17 cellular contexts compared by ENCODE assay signal in the genomic region with DNA sequence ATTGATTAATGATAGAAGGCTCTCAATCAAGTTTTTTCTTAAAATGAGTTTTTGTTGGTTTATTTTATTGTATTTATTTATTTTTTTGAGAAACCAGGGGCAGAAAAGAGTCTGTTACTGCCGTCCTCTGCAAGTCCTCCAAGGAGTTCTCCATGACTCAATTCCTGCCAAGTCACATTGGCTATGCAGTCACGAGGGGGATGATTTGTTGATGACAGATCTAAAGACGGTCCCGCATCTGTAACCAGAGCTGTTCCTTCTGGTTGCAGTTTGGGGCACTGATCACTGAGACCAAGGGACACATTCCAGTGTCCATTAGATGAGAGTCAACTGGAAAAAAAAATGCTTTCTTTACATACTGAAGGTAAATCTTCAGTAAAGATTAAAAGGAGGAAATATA. TPM values are rescaled to one million over a fixed set of nuclear protein-coding genes. Genes with fewer than 3 reads are reported as not detected.
DNase-seq lines count a peak whose midpoint lies in the region; ATAC-seq lines count a peak whose summit lies in the region.
"Had no signal": no experiment of that assay in that cellular context is flagged by ENCODE, and none has a peak within 500 bp of the region (broad histone marks: within the 10 kb centered on the region; RNA-seq: fewer than 3 reads in every experiment).

No MANE protein-coding gene starts in this region.

- H3K27ac Mint-ChIP-seq in naive thymus-derived CD8-positive, alpha-beta T cell = no peak overlapping the region
- H3K27ac Mint-ChIP-seq: B cell had no signal

- in situ Hi-C loops in SK-MEL-5 (cut with HindIII; ENCODE audit: low pct_unique_long_range_greater_than_20kb, low sequenced_read_pairs) = no loop called here

- peak; percentile 17 for DNase-seq in DMS 273 (lab: John Stamatoyannopoulos, UW; ENCODE audit: unreplicated experiment)
- no peak for DNase-seq in DMS 273 treated with DMSO at 0.1 percent for 48 hours (lab: John Stamatoyannopoulos, UW)
- DNase-seq in SK-MEL-5 (ENCODE audit: low read depth, low spot score) = peak; percentile 10
- DNase-seq in kidney tubule cell (ENCODE audit: low spot score) = peak; percentile 56
- no peak for DNase-seq in naive thymus-derived CD8-positive, alpha-beta T cell
- no peak for DNase-seq in SHP77 treated with DMSO at 0.1 percent for 48 hours (lab: John Stamatoyannopoulos, UW)
- no peak for DNase-seq in DMS53 treated with DMSO at 0.1 percent for 48 hours (lab: John Stamatoyannopoulos, UW; ENCODE audit: unreplicated experiment)
- DNase-seq: EL; MG63; NCI-H1048; NCI-H2029; NCI-H526; NK-92 treated with Interleukin-12 subunit alpha and Interleukin-12 subunit beta, amount 100 ng/mL, for 24 hours; Peyer's patch had no signal

- H3K27me3 Mint-ChIP-seq in naive thymus-derived CD8-positive, alpha-beta T cell = peaks cover 0 to 16% (median 0%) of the 10 kb centered on the region in 5 donors

- peaks cover 0 to 6% (median 5%) of the 10 kb centered on the region in 4 donors for H3K4me1 Mint-ChIP-seq in naive thymus-derived CD8-positive, alpha-beta T cell

- POLR2A ChIA-PET in naive thymus-derived CD8-positive, alpha-beta T cell (lab: Charles Lee) = no interaction called here

- H3K9me3 Mint-ChIP-seq in naive thymus-derived CD8-positive, alpha-beta T cell = peaks cover 0 to 3% (median 0%) of the 10 kb centered on the region in 9 donors

- ATAC-seq in HG02588 (IDR thresholded peaks at IDR 0.05; ENCODE audit: unreplicated experiment) = no peak
- ATAC-seq in naive thymus-derived CD8-positive, alpha-beta T cell = no peak

- H3K4me3 Mint-ChIP-seq in naive thymus-derived CD8-positive, alpha-beta T cell = no peak overlapping the region
- H3K4me3 Mint-ChIP-seq: B cell had no signal

- no peaks in the 10 kb centered on the region for H3K36me3 Mint-ChIP-seq in naive thymus-derived CD8-positive, alpha-beta T cell

RNA-seq across cellular contexts. Expression of a gene that starts 14.0 kb away (rescaled TPM):
- not detected in 2 replicates for total RNA-seq in SK-MEL-5 (2014; rRNA removed; shearing (Covaris generic))
- 0.01 and 0.63 TPM in 2 replicates for polyA plus RNA-seq in SK-MEL-5 (2015; cell fraction: cytosol; rRNA removed)
- 1.2 TPM in 1 of 2 replicates, not detected in the other for polyA plus RNA-seq in SK-MEL-5 (2015; cell fraction: nucleus; rRNA removed)
- 10 to 100 TPM in 1 of 2 experiments, 1 to 10 TPM in 1; 9.6 to 10.0 TPM for total RNA-seq in naive thymus-derived CD8-positive, alpha-beta T cell
- under 1 TPM in 2 of 3 donors, not detected in 1; 0.42 to 0.63 TPM for polyA plus RNA-seq in naive thymus-derived CD8-positive, alpha-beta T cell
- polyA plus RNA-seq: AG04450 had no signal

Comparison
In these comparisons a context has a peak if more than half of its experiments do, and no peak if none do; other contexts are left out.
1. DNase-seq: peak in DMS 273 (single experiment), SK-MEL-5 (single experiment) and kidney tubule cell (single experiment); none in DMS 273 treated with DMSO at 0.1 percent for 48 hours (single experiment), naive thymus-derived CD8-positive, alpha-beta T cell (0 of 10), SHP77 treated with DMSO at 0.1 percent for 48 hours (single experiment) and DMS53 treated with DMSO at 0.1 percent for 48 hours (single experiment).
2. RNA of a gene that starts 14.0 kb away (total RNA-seq): 9.6 to 10.0 TPM in naive thymus-derived CD8-positive, alpha-beta T cell; not detected in SK-MEL-5; every median in the first group is over 10 times any median in the second.